Comparison of ENCODE assay signal across 1 cellular context in the genomic region with DNA sequence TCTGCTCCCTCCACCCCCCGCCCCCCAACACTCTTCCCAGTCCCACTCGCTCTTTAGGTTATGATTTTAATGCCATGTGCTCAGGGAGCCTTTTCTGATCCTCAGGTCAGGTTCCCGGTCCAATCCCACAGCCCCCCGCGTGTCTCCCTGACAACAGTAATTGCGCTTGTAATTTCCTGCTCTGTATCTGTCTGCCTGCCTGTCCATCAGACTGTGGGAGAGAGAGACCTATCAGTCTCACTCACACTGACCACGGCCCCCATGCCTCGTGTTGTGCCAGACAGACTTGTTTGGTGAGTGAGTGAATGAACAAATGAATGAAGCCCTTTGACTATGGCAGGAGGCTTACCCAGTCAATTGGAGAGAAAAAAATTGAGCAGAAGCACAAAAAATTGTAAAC.
TF ChIP-seq lines count a peak whose summit lies in the region.

No MANE protein-coding gene starts in this region.

TF ChIP-seq in GM12878, 131 proteins besides CTCF, POLR2A, EP300 and RAD21:
- TF ChIP-seq ZNF24 (IDR thresholded peaks at IDR 0.05) (0 out of 2 replicates have a peak, but pooled peaks have one; percentile 15), MTA2 (IDR thresholded peaks at IDR 0.05; ENCODE audit: low read depth) (no peak)
- TF ChIP-seq, protein P1, sequence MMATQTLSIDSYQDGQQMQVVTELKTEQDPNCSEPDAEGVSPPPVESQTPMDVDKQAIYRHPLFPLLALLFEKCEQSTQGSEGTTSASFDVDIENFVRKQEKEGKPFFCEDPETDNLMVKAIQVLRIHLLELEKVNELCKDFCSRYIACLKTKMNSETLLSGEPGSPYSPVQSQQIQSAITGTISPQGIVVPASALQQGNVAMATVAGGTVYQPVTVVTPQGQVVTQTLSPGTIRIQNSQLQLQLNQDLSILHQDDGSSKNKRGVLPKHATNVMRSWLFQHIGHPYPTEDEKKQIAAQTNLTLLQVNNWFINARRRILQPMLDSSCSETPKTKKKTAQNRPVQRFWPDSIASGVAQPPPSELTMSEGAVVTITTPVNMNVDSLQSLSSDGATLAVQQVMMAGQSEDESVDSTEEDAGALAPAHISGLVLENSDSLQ (IDR thresholded peaks at IDR 0.05): 0 out of 2 replicates have a peak, but pooled peaks have one; percentile 15
